In genomic region chr10:45726703-45727420, GRCh38 we compare ENCODE assay signal across 8 cellular contexts. TPM values are rescaled to one million over a fixed set of nuclear protein-coding genes. Genes with fewer than 3 reads are reported as not detected.
DNase-seq lines count a peak whose midpoint lies in the region; ATAC-seq lines count a peak whose summit lies in the region.
"Not testable (repeated sequence)": the region's sequence is repeated elsewhere in the genome, so short reads cannot be mapped to it uniquely, and the experiment has no call there.

A gene with protein sequence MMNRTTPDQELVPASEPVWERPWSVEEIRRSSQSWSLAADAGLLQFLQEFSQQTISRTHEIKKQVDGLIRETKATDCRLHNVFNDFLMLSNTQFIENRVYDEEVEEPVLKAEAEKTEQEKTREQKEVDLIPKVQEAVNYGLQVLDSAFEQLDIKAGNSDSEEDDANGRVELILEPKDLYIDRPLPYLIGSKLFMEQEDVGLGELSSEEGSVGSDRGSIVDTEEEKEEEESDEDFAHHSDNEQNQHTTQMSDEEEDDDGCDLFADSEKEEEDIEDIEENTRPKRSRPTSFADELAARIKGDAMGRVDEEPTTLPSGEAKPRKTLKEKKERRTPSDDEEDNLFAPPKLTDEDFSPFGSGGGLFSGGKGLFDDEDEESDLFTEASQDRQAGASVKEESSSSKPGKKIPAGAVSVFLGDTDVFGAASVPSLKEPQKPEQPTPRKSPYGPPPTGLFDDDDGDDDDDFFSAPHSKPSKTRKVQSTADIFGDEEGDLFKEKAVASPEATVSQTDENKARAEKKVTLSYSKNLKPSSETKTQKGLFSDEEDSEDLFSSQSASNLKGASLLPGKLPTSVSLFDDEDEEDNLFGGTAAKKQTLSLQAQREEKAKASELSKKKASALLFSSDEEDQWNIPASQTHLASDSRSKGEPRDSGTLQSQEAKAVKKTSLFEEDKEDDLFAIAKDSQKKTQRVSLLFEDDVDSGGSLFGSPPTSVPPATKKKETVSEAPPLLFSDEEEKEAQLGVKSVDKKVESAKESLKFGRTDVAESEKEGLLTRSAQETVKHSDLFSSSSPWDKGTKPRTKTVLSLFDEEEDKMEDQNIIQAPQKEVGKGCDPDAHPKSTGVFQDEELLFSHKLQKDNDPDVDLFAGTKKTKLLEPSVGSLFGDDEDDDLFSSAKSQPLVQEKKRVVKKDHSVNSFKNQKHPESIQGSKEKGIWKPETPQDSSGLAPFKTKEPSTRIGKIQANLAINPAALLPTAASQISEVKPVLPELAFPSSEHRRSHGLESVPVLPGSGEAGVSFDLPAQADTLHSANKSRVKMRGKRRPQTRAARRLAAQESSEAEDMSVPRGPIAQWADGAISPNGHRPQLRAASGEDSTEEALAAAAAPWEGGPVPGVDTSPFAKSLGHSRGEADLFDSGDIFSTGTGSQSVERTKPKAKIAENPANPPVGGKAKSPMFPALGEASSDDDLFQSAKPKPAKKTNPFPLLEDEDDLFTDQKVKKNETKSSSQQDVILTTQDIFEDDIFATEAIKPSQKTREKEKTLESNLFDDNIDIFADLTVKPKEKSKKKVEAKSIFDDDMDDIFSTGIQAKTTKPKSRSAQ (N-terminal part only) (plus strand): TSS chr10:45727266. CDS start chr10:45727318, 52 bp downstream.

- peak within 1 kb of the TSS; percentile 82 to 84 for H3K4me3 Mint-ChIP-seq in activated T-cell treated with anti-CD3 and anti-CD28 coated beads, Interleukin-2, amount 50 U/mL, for 72 hours

- not testable (repeated sequence) for H3K4me1 ChIP-seq in esophagus (ENCODE audit: control insufficient read depth in 2 of 2, insufficient read depth in 2 of 2, low read length in 1 of 2)

- peak; percentile 94 for ATAC-seq in GM21723 (IDR thresholded peaks at IDR 0.05; ENCODE audit: unreplicated experiment)
- ATAC-seq in activated T-cell treated with anti-CD3 and anti-CD28 coated beads, Interleukin-2, amount 50 U/mL, for 72 hours (replicated peaks in 1 of 2) = peak; percentile 96 to 97

- WGBS in esophagus, 2 donors = 0 to 1% methylated on average over 44 to 49 of the region's 49 CpGs

- not testable (repeated sequence) for H3K27me3 ChIP-seq in esophagus (ENCODE audit: control insufficient read depth in 1 of 2, insufficient read depth in 2 of 2, low read length in 2 of 2)

- not testable (repeated sequence) for H3K36me3 ChIP-seq in esophagus (ENCODE audit: control insufficient read depth in 2 of 2, insufficient read depth in 2 of 2, low read length in 1 of 2)

- not testable (repeated sequence) for H3K4me1 Mint-ChIP-seq in activated T-cell treated with anti-CD3 and anti-CD28 coated beads, Interleukin-2, amount 50 U/mL, for 72 hours (ENCODE audit: low read depth)

- H3K9me3 Mint-ChIP-seq in activated T-cell treated with anti-CD3 and anti-CD28 coated beads, Interleukin-2, amount 50 U/mL, for 72 hours = not testable (repeated sequence)

- peak within 1 kb of the TSS; percentile 79 for H3K27ac Mint-ChIP-seq in activated T-cell treated with anti-CD3 and anti-CD28 coated beads, Interleukin-2, amount 50 U/mL, for 72 hours

- not testable (repeated sequence) for H3K9me3 ChIP-seq in esophagus (ENCODE audit: control insufficient read depth in 2 of 2, insufficient read depth in 1 of 2, low read depth in 1 of 2, low read length in 1 of 2)

- DNase-seq in DMS53 treated with DMSO at 0.1 percent for 48 hours (lab: John Stamatoyannopoulos, UW; ENCODE audit: unreplicated experiment) (peak; percentile 14), RPMI7951 (ENCODE audit: low read depth) (peak; percentile 78), mucosa of gallbladder (ENCODE audit: low spot score) (peak; percentile 92)
- DNase-seq in Jurkat, Clone E6-1 (ENCODE audit: low read depth, low spot score) = peak; percentile 19
- peak; percentile 93 to 94 for DNase-seq in activated T-cell treated with anti-CD3 and anti-CD28 coated beads, Interleukin-2, amount 50 U/mL, for 72 hours
- DNase-seq in stimulated activated CD8-positive, alpha-beta memory T cell treated with anti-CD3 and anti-CD28 coated beads, Interleukin-4, amount 100 ng/mL, for 24 hours (ENCODE audit: low read depth) = peak; percentile 95

- H3K4me3 ChIP-seq in Jurkat, Clone E6-1 (ENCODE audit: low read length) = peak within 1 kb of the TSS; percentile 55
- H3K4me3 ChIP-seq in esophagus (ENCODE audit: low read depth in 1 of 2, low read length in 2 of 2) = peak within 1 kb of the TSS; percentile 74 to 95

- H3K36me3 Mint-ChIP-seq in activated T-cell treated with anti-CD3 and anti-CD28 coated beads, Interleukin-2, amount 50 U/mL, for 72 hours (ENCODE audit: insufficient read depth in 2 of 2) = not testable (repeated sequence)

- peak within 1 kb of the TSS; percentile 70 to 87 for H3K27ac ChIP-seq in esophagus (ENCODE audit: low read depth in 2 of 2, low read length in 1 of 2)

- not testable (repeated sequence) for H3K27me3 Mint-ChIP-seq in activated T-cell treated with anti-CD3 and anti-CD28 coated beads, Interleukin-2, amount 50 U/mL, for 72 hours (ENCODE audit: low read depth)

RNA-seq across cellular contexts. Expression of the gene that starts here (rescaled TPM):
- 22.8 TPM for polyA plus RNA-seq in Jurkat, Clone E6-1 (2012; ENCODE audit: insufficient read depth, insufficient read length)
- total RNA-seq in RPMI7951 (2014; rRNA removed; shearing (Covaris generic)) = 13.8 and 16.2 TPM in 2 replicates
- 10 to 100 TPM; 29.8 to 34.2 TPM for total RNA-seq in activated T-cell treated with anti-CD3 and anti-CD28 coated beads, Interleukin-2, amount 50 U/mL, for 72 hours
- 10 to 100 TPM in 1 of 2 donors, 1 to 10 TPM in 1; 9.6 to 16.0 TPM for polyA plus RNA-seq in esophagus
- total RNA-seq in mucosa of gallbladder = 42.9 TPM

Comparison
In these comparisons a context has a peak if more than half of its experiments do, and no peak if none do; other contexts are left out.
1. Peak in every context shown above with its lines: DNase-seq, ATAC-seq, H3K4me3 ChIP-seq and H3K27ac ChIP-seq.
2. DNase-seq: peak in every context shown above with its lines; median percentile 95 in stimulated activated CD8-positive, alpha-beta memory T cell treated with anti-CD3 and anti-CD28 coated beads, Interleukin-4, amount 100 ng/mL, for 24 hours; 94 in activated T-cell treated with anti-CD3 and anti-CD28 coated beads, Interleukin-2, amount 50 U/mL, for 72 hours; 92 in mucosa of gallbladder; 78 in RPMI7951; 19 in Jurkat, Clone E6-1; 14 in DMS53 treated with DMSO at 0.1 percent for 48 hours.